In genomic region chr3:108388136-108389132, GRCh38 we compare ENCODE assay signal across 8 cellular contexts.
DNase-seq lines count a peak whose midpoint lies in the region; ATAC-seq, FAIRE-seq and TF ChIP-seq lines count a peak whose summit lies in the region.

No MANE protein-coding gene starts in this region.

- peak overlapping the region; percentile 3 for H3K27ac Mint-ChIP-seq in activated T-cell treated with anti-CD3 and anti-CD28 coated beads, Interleukin-2, amount 50 U/mL, for 72 hours
- H3K27ac Mint-ChIP-seq in immature natural killer cell: peak overlapping the region in 1 of 6 donors; percentile 1

- H3K9me3 ChIP-seq in stomach: no peaks in the 10 kb centered on the region

- peak overlapping the region; percentile 11 to 41 for H3K4me3 Mint-ChIP-seq in activated T-cell treated with anti-CD3 and anti-CD28 coated beads, Interleukin-2, amount 50 U/mL, for 72 hours
- peak overlapping the region in 1 of 5 donors; percentile 44 for H3K4me3 Mint-ChIP-seq in immature natural killer cell

- intact Hi-C loops in stomach (cut with DNase I; ENCODE audit: low total_unique reads): no loop called here

- H3K4me1 Mint-ChIP-seq in activated T-cell treated with anti-CD3 and anti-CD28 coated beads, Interleukin-2, amount 50 U/mL, for 72 hours (ENCODE audit: low read depth): peaks cover 33% of the 10 kb centered on the region
- peaks cover 16 to 18% of the 10 kb centered on the region in 2 donors for H3K4me1 Mint-ChIP-seq in immature natural killer cell

- TF ChIP-seq POLR2A in GM12892 (IDR thresholded peaks at IDR 0.05; ENCODE audit: low read depth, low read length) (no peak), stomach (IDR thresholded peaks at IDR 0.05) (no peak)

- peak; percentile 83 for FAIRE-seq in GM12892 (lab: Jason Lieb, UNC)

- no peaks in the 10 kb centered on the region for H3K36me3 Mint-ChIP-seq in activated T-cell treated with anti-CD3 and anti-CD28 coated beads, Interleukin-2, amount 50 U/mL, for 72 hours (ENCODE audit: insufficient read depth in 2 of 2)
- no peaks in the 10 kb centered on the region for H3K36me3 Mint-ChIP-seq in immature natural killer cell

- no peak for TF ChIP-seq CTCF in stomach (IDR thresholded peaks at IDR 0.05)

- no peak for DNase-seq in GM12892 (ENCODE audit: insufficient read length)
- peak in 1 of 2 donors; percentile 7 for DNase-seq in activated T-cell treated with anti-CD3 and anti-CD28 coated beads, Interleukin-2, amount 50 U/mL, for 72 hours
- DNase-seq in immature natural killer cell: no peak
- no peak for DNase-seq in DMS53 treated with DMSO at 0.1 percent for 48 hours (lab: John Stamatoyannopoulos, UW; ENCODE audit: unreplicated experiment)
- DNase-seq in stomach: no peak
- no peak for DNase-seq in NCI-H526 (lab: John Stamatoyannopoulos, UW)

- ATAC-seq in GM21447 (IDR thresholded peaks at IDR 0.05; ENCODE audit: unreplicated experiment) (peak; percentile 67), HG03558 (IDR thresholded peaks at IDR 0.05; ENCODE audit: extremely low read depth, unreplicated experiment) (peak; percentile 66)
- peak; percentile 80 to 88 for ATAC-seq in activated T-cell treated with anti-CD3 and anti-CD28 coated beads, Interleukin-2, amount 50 U/mL, for 72 hours (replicated peaks in 1 of 2)

- no peak overlapping the region for H3K4me3 ChIP-seq in stomach

- H3K27ac ChIP-seq in stomach: no peak overlapping the region

- no peaks in the 10 kb centered on the region for H3K27me3 ChIP-seq in stomach

- H3K36me3 ChIP-seq in stomach: no peaks in the 10 kb centered on the region

- H3K27me3 Mint-ChIP-seq in activated T-cell treated with anti-CD3 and anti-CD28 coated beads, Interleukin-2, amount 50 U/mL, for 72 hours (ENCODE audit: low read depth): peaks cover 46% of the 10 kb centered on the region
- peaks cover 0 to 2% (median 0%) of the 10 kb centered on the region in 3 donors for H3K27me3 Mint-ChIP-seq in immature natural killer cell (ENCODE audit: low read depth in 3 of 3)

- WGBS in stomach, 5 donors: 63 to 72% (median 68%) methylated on average over 12 of the region's 12 CpGs

- H3K9me3 Mint-ChIP-seq in activated T-cell treated with anti-CD3 and anti-CD28 coated beads, Interleukin-2, amount 50 U/mL, for 72 hours: no peaks in the 10 kb centered on the region
- H3K9me3 Mint-ChIP-seq in immature natural killer cell: no peaks in the 10 kb centered on the region

- no peak for TF ChIP-seq EP300 in stomach (IDR thresholded peaks at IDR 0.05)

- H3K4me1 ChIP-seq in stomach: no peaks in the 10 kb centered on the region
